Comparison of ENCODE assay signal across 9 cellular contexts in the genomic region with DNA sequence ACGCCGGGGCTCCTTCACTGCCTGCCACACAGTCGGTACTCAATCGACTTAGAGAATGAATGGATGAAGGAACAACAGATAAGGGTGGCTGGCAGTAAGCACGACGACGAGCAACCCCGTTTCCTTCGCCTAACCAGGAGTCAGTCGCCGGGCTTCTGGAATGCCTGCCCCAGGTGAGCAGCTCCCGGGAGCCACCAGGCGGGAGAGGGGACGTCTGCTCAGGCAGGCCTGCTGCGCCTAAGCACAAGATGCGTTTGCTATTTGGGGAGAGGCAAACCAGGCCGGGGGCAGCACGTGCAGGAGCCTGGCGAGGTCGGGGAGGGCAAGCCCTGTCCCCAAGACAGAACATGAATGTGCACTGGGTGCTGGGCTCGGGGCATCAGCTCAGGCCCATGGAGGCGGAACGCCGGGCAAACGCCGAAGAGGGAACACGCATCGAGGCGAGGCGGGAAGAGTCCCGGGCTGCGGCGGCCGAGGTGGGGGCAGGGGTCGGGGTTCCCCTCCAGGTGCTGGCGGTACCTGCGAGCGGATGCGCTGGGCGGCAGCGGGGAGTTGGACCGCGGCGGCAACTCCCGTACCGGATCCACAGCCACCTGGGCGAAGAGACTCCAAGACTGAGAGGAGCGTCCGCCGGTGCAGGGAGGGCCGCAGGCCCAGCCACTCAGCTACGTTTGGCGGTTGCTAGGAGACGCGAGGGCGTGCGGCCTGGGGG. TPM values are rescaled to one million over a fixed set of nuclear protein-coding genes. Genes with fewer than 3 reads are reported as not detected.
A peak's percentile ranks its signal among the peaks of the same experiment; 100 is the strongest.
DNase-seq lines count a peak whose midpoint lies in the region; ATAC-seq and TF ChIP-seq lines count a peak whose summit lies in the region.
"Had no signal": no experiment of that assay in that cellular context is flagged by ENCODE, and none has a peak within 500 bp of the region (broad histone marks: within the 10 kb centered on the region; RNA-seq: fewer than 3 reads in every experiment).

A gene with protein sequence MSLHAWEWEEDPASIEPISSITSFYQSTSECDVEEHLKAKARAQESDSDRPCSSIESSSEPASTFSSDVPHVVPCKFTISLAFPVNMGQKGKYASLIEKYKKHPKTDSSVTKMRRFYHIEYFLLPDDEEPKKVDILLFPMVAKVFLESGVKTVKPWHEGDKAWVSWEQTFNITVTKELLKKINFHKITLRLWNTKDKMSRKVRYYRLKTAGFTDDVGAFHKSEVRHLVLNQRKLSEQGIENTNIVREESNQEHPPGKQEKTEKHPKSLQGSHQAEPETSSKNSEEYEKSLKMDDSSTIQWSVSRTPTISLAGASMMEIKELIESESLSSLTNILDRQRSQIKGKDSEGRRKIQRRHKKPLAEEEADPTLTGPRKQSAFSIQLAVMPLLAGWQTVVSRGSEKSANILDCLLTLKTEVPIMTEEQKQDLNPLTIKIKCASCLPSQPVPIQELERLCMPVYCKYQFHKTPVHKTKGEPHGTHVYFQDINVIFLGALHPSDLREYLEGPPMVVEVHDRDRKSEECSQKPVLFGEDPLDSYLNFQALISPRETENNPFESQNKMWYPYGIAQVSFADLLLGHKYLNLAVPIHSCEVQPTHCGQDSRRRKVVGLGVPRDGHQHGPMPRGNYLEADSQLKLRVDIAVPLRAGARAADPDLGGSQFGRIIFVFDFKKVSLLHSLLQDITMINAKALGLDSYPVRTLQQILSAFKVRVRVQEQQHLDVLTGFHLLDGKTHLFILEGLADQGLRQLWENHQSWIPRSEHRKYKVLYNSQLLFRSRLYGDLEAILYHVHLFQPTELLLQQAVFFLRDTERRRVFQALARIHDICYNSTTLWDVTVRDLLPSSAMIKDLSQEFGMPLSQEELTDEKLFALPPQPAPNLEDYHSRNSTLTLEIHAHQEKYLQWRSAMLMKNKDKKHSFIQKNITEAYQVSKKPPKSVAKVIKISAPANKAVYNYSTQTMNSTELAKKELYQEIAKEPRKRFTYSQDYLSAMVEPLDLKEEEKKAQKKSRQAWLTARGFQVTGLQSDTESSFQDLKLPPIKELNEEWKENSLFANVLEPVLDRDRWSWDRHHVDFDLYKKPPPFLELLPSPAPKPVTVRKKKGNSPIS (minus strand): TSS at position 616 of the 712 bp plus-strand sequence. CDS start 772 bp downstream, outside the sequence.

- WGBS in heart left ventricle, 4 donors, result 9 to 25% (median 14%) methylated on average over 30 to 57 of the region's 57 CpGs
- 29% methylated on average over 57 of the region's 57 CpGs for WGBS in thymus

- H3K36me3 ChIP-seq in SK-N-MC (ENCODE audit: insufficient read depth, low read length) (no peaks in the 10 kb centered on the region), heart left ventricle (no peaks in the 10 kb centered on the region), parathyroid adenoma (ENCODE audit: control insufficient read depth, insufficient read depth, low read length) (no peaks in the 10 kb centered on the region), thymus (ENCODE audit: control insufficient read depth, insufficient read depth) (no peaks in the 10 kb centered on the region)

- TF ChIP-seq POLR2A in heart left ventricle (IDR thresholded peaks at IDR 0.05), result no peak

- H2AFZ ChIP-seq in parathyroid adenoma, result peak within 1 kb of the TSS; percentile 89

- H3K9ac ChIP-seq in SK-N-MC (ENCODE audit: insufficient read length), result no peak within 1 kb of the TSS
- H3K9ac ChIP-seq in parathyroid adenoma, result no peak within 1 kb of the TSS

- H3K4me1 ChIP-seq in heart left ventricle (peaks cover 0 to 16% (median 11%) of the 10 kb centered on the region in 12 donors), parathyroid adenoma (peaks cover 5% of the 10 kb centered on the region), thymus (ENCODE audit: control insufficient read depth, insufficient read depth, low read length) (peaks cover 46% of the 10 kb centered on the region)

- H3K36me3 Mint-ChIP-seq in activated naive CD4-positive, alpha-beta T cell treated with anti-CD3 and anti-CD28 coated beads, Interleukin-2, amount 50 U/mL, for 72 hours, result no peaks in the 10 kb centered on the region

- peak within 1 kb of the TSS; percentile 98 for H3K4me2 ChIP-seq in parathyroid adenoma (ENCODE audit: low read length)

- intact Hi-C loops in heart left ventricle (cut with DNase I), result no loop called here

- H3K27ac Mint-ChIP-seq in activated naive CD4-positive, alpha-beta T cell treated with anti-CD3 and anti-CD28 coated beads, Interleukin-2, amount 50 U/mL, for 72 hours, result peak within 1 kb of the TSS; percentile 60 to 79

- ATAC-seq in GM21619 (IDR thresholded peaks at IDR 0.05; ENCODE audit: unreplicated experiment), result peak; percentile 88
- peak; percentile 99 for ATAC-seq in activated naive CD4-positive, alpha-beta T cell treated with anti-CD3 and anti-CD28 coated beads, Interleukin-2, amount 50 U/mL, for 72 hours
- peak; percentile 83 to 99 (median 98) for ATAC-seq in heart left ventricle

- DNase-seq in COR-L47 (lab: John Stamatoyannopoulos, UW), result peak; percentile 93
- peak; percentile 79 for DNase-seq in LoVo (ENCODE audit: low spot score)
- DNase-seq in SK-N-MC (ENCODE audit: low read depth, low spot score), result no peak
- peak; percentile 86 to 91 for DNase-seq in activated naive CD4-positive, alpha-beta T cell treated with anti-CD3 and anti-CD28 coated beads, Interleukin-2, amount 50 U/mL, for 72 hours (ENCODE audit: low spot score in 2 of 2)
- DNase-seq in heart left ventricle, result peak; percentile 89 to 94 (median 90)

- H3K4me3 ChIP-seq in SK-N-MC, result peak within 1 kb of the TSS; percentile 71
- peak within 1 kb of the TSS in 11 of 12 donors; percentile 31 to 61 (median 51) for H3K4me3 ChIP-seq in heart left ventricle
- H3K4me3 ChIP-seq in parathyroid adenoma (ENCODE audit: low read depth, low read length), result peak within 1 kb of the TSS; percentile 59
- H3K4me3 ChIP-seq in thymus (ENCODE audit: low read length), result peak within 1 kb of the TSS; percentile 46

- TF ChIP-seq CTCF in heart left ventricle (IDR thresholded peaks at IDR 0.05), result no peak
- no peak for TF ChIP-seq CTCF in parathyroid adenoma (IDR thresholded peaks at IDR 0.05)

- H3K9me3 Mint-ChIP-seq in activated naive CD4-positive, alpha-beta T cell treated with anti-CD3 and anti-CD28 coated beads, Interleukin-2, amount 50 U/mL, for 72 hours, result no peaks in the 10 kb centered on the region

- no peaks in the 10 kb centered on the region for H3K27me3 ChIP-seq in heart left ventricle
- no peaks in the 10 kb centered on the region for H3K27me3 ChIP-seq in parathyroid adenoma (ENCODE audit: control insufficient read depth, insufficient read depth, low read length)
- no peaks in the 10 kb centered on the region for H3K27me3 ChIP-seq in thymus (ENCODE audit: control insufficient read depth, insufficient read depth)

- no peaks in the 10 kb centered on the region for H3K79me2 ChIP-seq in parathyroid adenoma

- H3K27ac ChIP-seq in SK-N-MC, result no peak within 1 kb of the TSS
- no peak within 1 kb of the TSS for H3K27ac ChIP-seq in heart left ventricle
- no peak within 1 kb of the TSS for H3K27ac ChIP-seq in parathyroid adenoma
- H3K27ac ChIP-seq in thymus (ENCODE audit: low read depth), result peak within 1 kb of the TSS; percentile 91

- H3K9me3 ChIP-seq in SK-N-MC (ENCODE audit: low read depth, low read length) (no peaks in the 10 kb centered on the region), heart left ventricle (no peaks in the 10 kb centered on the region), parathyroid adenoma (ENCODE audit: control insufficient read depth, low read length) (no peaks in the 10 kb centered on the region), thymus (ENCODE audit: control insufficient read depth) (no peaks in the 10 kb centered on the region)

RNA-seq across cellular contexts. Expression of the gene that starts here (rescaled TPM):
- total RNA-seq in activated naive CD4-positive, alpha-beta T cell treated with anti-CD3 and anti-CD28 coated beads, Interleukin-2, amount 50 U/mL, for 72 hours, result under 1 TPM in 1 of 2 donors, not detected in 1; 0.45 TPM
- 1 to 10 TPM in 1 of 9 donors, under 1 TPM in 5, not detected in 3; 0.12 to 1.8 (median 0.47) TPM for total RNA-seq in heart left ventricle
- under 1 TPM; 0.17 to 0.23 TPM for polyA plus RNA-seq in heart left ventricle
- polyA plus RNA-seq in thymus, result 2.0 TPM
- total RNA-seq: HT1080 had no signal

Comparison
In these comparisons a context has a peak if more than half of its experiments do, and no peak if none do; other contexts are left out.
1. Peak in DNase-seq and ATAC-seq in activated naive CD4-positive, alpha-beta T cell treated with anti-CD3 and anti-CD28 coated beads, Interleukin-2, amount 50 U/mL, for 72 hours; RNA of the gene not detected or under 1 TPM.